In the genomic region with DNA sequence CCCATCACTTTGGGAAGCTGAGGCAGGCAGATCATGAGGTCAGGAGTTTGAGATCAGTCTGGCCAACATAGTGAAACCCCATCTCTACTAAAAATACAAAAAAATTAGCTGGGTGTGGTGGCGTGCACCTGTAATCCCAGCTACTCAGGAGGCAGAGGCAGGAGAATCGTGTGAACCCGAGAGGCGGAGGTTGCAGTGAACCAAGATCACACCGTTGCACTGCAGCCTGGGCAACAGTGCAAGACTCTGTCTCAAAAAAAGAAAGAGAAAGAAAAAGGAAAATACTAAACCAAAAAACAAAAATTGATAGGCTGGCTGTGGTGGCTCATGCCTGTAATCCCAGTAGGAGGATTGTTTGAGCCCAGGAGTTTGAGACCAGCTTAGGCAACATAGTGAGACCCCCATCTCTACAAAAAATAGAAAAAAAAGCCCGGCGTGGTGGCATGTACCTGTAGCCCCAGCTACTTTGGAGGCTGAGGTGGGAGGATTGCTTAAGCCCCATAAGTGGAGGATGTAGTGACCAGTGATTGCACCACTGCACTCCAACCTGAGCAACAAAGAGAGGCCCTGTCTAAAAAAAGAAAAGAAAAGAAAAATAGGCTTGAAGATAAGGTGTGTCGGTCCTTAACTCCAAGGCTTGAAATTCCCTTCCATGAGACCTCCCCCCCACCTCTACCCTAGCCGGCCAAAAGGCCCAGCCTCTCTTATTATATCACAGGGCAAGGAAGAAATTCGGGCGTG, we compare ENCODE assay signal across 8 cellular contexts. TPM values are rescaled to one million over a fixed set of nuclear protein-coding genes. Genes with fewer than 3 reads are reported as not detected.
DNase-seq lines count a peak whose midpoint lies in the region; ATAC-seq, FAIRE-seq and TF ChIP-seq lines count a peak whose summit lies in the region.
"Not testable (repeated sequence)": the region's sequence is repeated elsewhere in the genome, so short reads cannot be mapped to it uniquely, and the experiment has no call there.

No MANE protein-coding gene starts in this region.

- not testable (repeated sequence) for H3K9me3 ChIP-seq in MM.1S (replicated peaks; ENCODE audit: insufficient read depth, low read length); astrocyte (ENCODE audit: insufficient read depth, low read depth, low read length); esophagus muscularis mucosa; lower lobe of right lung; psoas muscle

- H3K27me3 ChIP-seq in MM.1S (replicated peaks; ENCODE audit: insufficient read depth, low read length); astrocyte (ENCODE audit: insufficient read depth, low read length); esophagus muscularis mucosa; lower lobe of right lung (ENCODE audit: low read depth); psoas muscle (ENCODE audit: insufficient read depth in 3 of 3, low read length in 2 of 3): not testable (repeated sequence)

- not testable (repeated sequence) for H3F3A ChIP-seq in MM.1S (ENCODE audit: insufficient read depth, low read length)

- H3K27me3 Mint-ChIP-seq in astrocyte (ENCODE audit: low read depth, unreplicated experiment) = not testable (repeated sequence)

- ATAC-seq in lower lobe of right lung, psoas muscle: not testable (repeated sequence)

- not testable (repeated sequence) for H3K9me2 ChIP-seq in MM.1S (replicated peaks; ENCODE audit: insufficient read depth, low read length)

- 54% methylated on average over 11 of the region's 11 CpGs for WGBS in esophagus muscularis mucosa
- 54 to 57% (median 56%) methylated on average over 11 of the region's 11 CpGs for WGBS in psoas muscle, 3 donors

- not testable (repeated sequence) for H3K27ac Mint-ChIP-seq in astrocyte (ENCODE audit: unreplicated experiment)

- peak overlapping the region; percentile 73 for H3K9ac ChIP-seq in MM.1S (ENCODE audit: low read length)
- H3K9ac ChIP-seq in astrocyte (ENCODE audit: low read length) = peak overlapping the region; percentile 80

- not testable (repeated sequence) for H3K4me1 Mint-ChIP-seq in astrocyte (ENCODE audit: low read depth, unreplicated experiment)

- H3K4me1 ChIP-seq in MM.1S (ENCODE audit: low read length); astrocyte (ENCODE audit: insufficient read depth, low read length); lower lobe of right lung; psoas muscle: not testable (repeated sequence)
- H3K4me1 ChIP-seq in esophagus muscularis mucosa = peaks cover 5 to 16% (median 12%) of the 10 kb centered on the region in 4 donors

- H3K79me2 ChIP-seq in MM.1S (ENCODE audit: low read length) = peaks cover 34% of the 10 kb centered on the region
- peaks cover 24% of the 10 kb centered on the region for H3K79me2 ChIP-seq in astrocyte (ENCODE audit: insufficient read depth, low read length)

- peak overlapping the region; percentile 91 for H3K4me3 Mint-ChIP-seq in astrocyte (ENCODE audit: unreplicated experiment)

- DNase-seq in GM12864 (ENCODE audit: low read depth); astrocyte (ENCODE audit: low read depth); esophagus muscularis mucosa (ENCODE audit: extremely low spot score); lower lobe of right lung; psoas muscle: not testable (repeated sequence)
- peak; percentile 8 for DNase-seq in MM.1S

- not testable (repeated sequence) for TF ChIP-seq CTCF in 22Rv1 (IDR thresholded peaks at IDR 0.05); GM12864 (IDR thresholded peaks at IDR 0.05; ENCODE audit: low read depth, low read length, missing control alignments); MM.1S (IDR thresholded peaks at IDR 0.05; ENCODE audit: low read length); VCaP (conservative IDR thresholded peaks at IDR 0.05); astrocyte (IDR thresholded peaks at IDR 0.05; ENCODE audit: insufficient read depth, low read depth, low read length); esophagus muscularis mucosa (IDR thresholded peaks at IDR 0.05); lower lobe of right lung (IDR thresholded peaks at IDR 0.05); psoas muscle (IDR thresholded peaks at IDR 0.05)

- H3K4me2 ChIP-seq in MM.1S (ENCODE audit: low read depth, low read length) = peak overlapping the region; percentile 77
- peak overlapping the region; percentile 87 for H3K4me2 ChIP-seq in astrocyte (ENCODE audit: low read length)

- not testable (repeated sequence) for TF ChIP-seq EP300 in esophagus muscularis mucosa (IDR thresholded peaks at IDR 0.05)

- H4K20me1 ChIP-seq in MM.1S (ENCODE audit: insufficient read depth, low read length); astrocyte (ENCODE audit: insufficient read depth, low read length): not testable (repeated sequence)

- H3K36me3 ChIP-seq in MM.1S (replicated peaks; ENCODE audit: insufficient read depth, low read length); astrocyte (ENCODE audit: insufficient read depth, low read length); esophagus muscularis mucosa; lower lobe of right lung; psoas muscle (ENCODE audit: insufficient read depth in 1 of 2, low read depth in 1 of 2): not testable (repeated sequence)

- not testable (repeated sequence) for FAIRE-seq in astrocyte (lab: Jason Lieb, UNC)

- H3K4me3 ChIP-seq in GM12864 (ENCODE audit: low read depth, low read length) (peak overlapping the region; percentile 84), MM.1S (ENCODE audit: low read length) (peak overlapping the region; percentile 84), astrocyte (ENCODE audit: insufficient read depth, low read depth, low read length) (peak overlapping the region; percentile 68), esophagus muscularis mucosa (peak overlapping the region in 3 of 4 donors; percentile 55 to 61 (median 61)), lower lobe of right lung (peak overlapping the region; percentile 66), psoas muscle (peak overlapping the region; percentile 65)

- H2AFZ ChIP-seq in MM.1S (ENCODE audit: low read length) = peak overlapping the region; percentile 79
- H2AFZ ChIP-seq in astrocyte (ENCODE audit: low read depth, low read length) = peak overlapping the region; percentile 83

- H3K27ac ChIP-seq in 22Rv1 = peak overlapping the region; percentile 67
- not testable (repeated sequence) for H3K27ac ChIP-seq in MM.1S (ENCODE audit: low read length); esophagus muscularis mucosa (replicated peaks in 1 of 4); lower lobe of right lung; psoas muscle
- H3K27ac ChIP-seq in VCaP = peak overlapping the region; percentile 58; the same call in 1 of the 2 replicates
- H3K27ac ChIP-seq in astrocyte (ENCODE audit: low read depth, low read length) = peak overlapping the region; percentile 41

- intact Hi-C loops in esophagus muscularis mucosa (cut with DNase I) = loop anchor here (10.0 kb wide), 2 partner anchors 165 to 215 kb away; a partner anchor contains a TSS
- intact Hi-C loops in lower lobe of right lung (cut with DNase I); psoas muscle (cut with DNase I): not testable (repeated sequence)

- H3K9me3 Mint-ChIP-seq in astrocyte (ENCODE audit: unreplicated experiment) = not testable (repeated sequence)

- not testable (repeated sequence) for TF ChIP-seq POLR2A in esophagus muscularis mucosa (IDR thresholded peaks at IDR 0.05; ENCODE audit: low read depth)

- H3K36me3 Mint-ChIP-seq in astrocyte (ENCODE audit: low read depth, unreplicated experiment) = not testable (repeated sequence)

RNA-seq across cellular contexts. Expression of a gene that starts 0.9 kb away (rescaled TPM):
- total RNA-seq in astrocyte (1.8 and 2.5 TPM in 2 replicates), esophagus muscularis mucosa (not detected), lower lobe of right lung (4.5 TPM), psoas muscle (under 1 TPM in 3 of 4 donors, not detected in 1; 0.15 to 0.37 (median 0.24) TPM)
- polyA plus RNA-seq in psoas muscle = under 1 TPM in 2 of 3 donors, not detected in 1; 0.42 TPM

RNA-seq across cellular contexts. Expression of a gene that starts 7.3 kb away (rescaled TPM):
- total RNA-seq in astrocyte = 32.0 and 40.7 TPM in 2 replicates
- total RNA-seq in esophagus muscularis mucosa = 10 to 100 TPM in 3 of 4 donors, 1 to 10 TPM in 1; 9.9 to 13.2 (median 11.8) TPM
- 23.2 TPM for total RNA-seq in lower lobe of right lung
- total RNA-seq in psoas muscle = 10 to 100 TPM in 2 of 4 donors, 1 to 10 TPM in 2; 6.3 to 11.9 (median 9.0) TPM
- polyA plus RNA-seq in psoas muscle = 10 to 100 TPM in 2 of 3 donors, 1 to 10 TPM in 1; 8.3 to 16.6 (median 10.4) TPM

RNA-seq across cellular contexts. Expression of a gene that starts 24.3 kb away (rescaled TPM):
- total RNA-seq in astrocyte (37.0 and 44.6 TPM in 2 replicates), esophagus muscularis mucosa (10 to 100 TPM in 2 of 4 donors, 1 to 10 TPM in 2; 9.1 to 11.2 (median 10.1) TPM), lower lobe of right lung (19.8 TPM), psoas muscle (1 to 10 TPM; 7.1 to 9.6 (median 7.8) TPM)
- 1 to 10 TPM; 1.9 to 6.4 (median 5.5) TPM for polyA plus RNA-seq in psoas muscle
